28 cellular contexts compared by ENCODE assay signal in genomic region chr1:46705408-46705807, GRCh38. TPM values are rescaled to one million over a fixed set of nuclear protein-coding genes. Genes with fewer than 3 reads are reported as not detected.
A peak's percentile ranks its signal among the peaks of the same experiment; 100 is the strongest.
DNase-seq lines count a peak whose midpoint lies in the region; ATAC-seq and TF ChIP-seq lines count a peak whose summit lies in the region.
"Had no signal": no experiment of that assay in that cellular context is flagged by ENCODE, and none has a peak within 500 bp of the region (broad histone marks: within the 10 kb centered on the region; RNA-seq: fewer than 3 reads in every experiment).

No MANE protein-coding gene starts in this region.

- intact Hi-C loops in upper lobe of right lung (cut with DNase I), result no loop called here

- ATAC-seq in upper lobe of right lung (peak; percentile 81), GM19395 (IDR thresholded peaks at IDR 0.05; ENCODE audit: unreplicated experiment) (no peak)
- ATAC-seq: Panc1, SK-N-SH treated with all-trans-retinoic acid at 6 μM for 48 hours had no signal

- DNase-seq in DMS53 (lab: John Stamatoyannopoulos, UW) (peak; percentile 37), DMS53 treated with DMSO at 0.1 percent for 48 hours (lab: John Stamatoyannopoulos, UW; ENCODE audit: unreplicated experiment) (no peak), iris pigment epithelial cell (ENCODE audit: low read depth) (peak; percentile 36), upper lobe of right lung (no peak), dedifferentiated amniotic fluid mesenchymal stem cell (ENCODE audit: extremely low spot score) (no peak), right atrium auricular region (ENCODE audit: low spot score) (no peak)
- DNase-seq: ACHN; CD4-positive, alpha-beta T cell; COR-L47; GDM1; H9; HFFc6; MV-4-11; NCI-H1105 treated with DMSO at 0.1 percent for 48 hours; NCI-H2029 treated with DMSO at 0.1 percent for 48 hours; NCI-H226; NCI-H510A treated with DMSO at 0.1 percent for 48 hours; NCI-H748 treated with DMSO at 0.1 percent for 48 hours; NK-92 treated with Interleukin-12 subunit alpha and Interleukin-12 subunit beta, amount 100 ng/mL, for 24 hours had no signal

- H3K36me3 ChIP-seq in upper lobe of right lung (peaks cover 87% of the 10 kb centered on the region), right atrium auricular region (peaks cover 53% of the 10 kb centered on the region)

- H3K27ac ChIP-seq in VCaP, result peak overlapping the region; percentile 56; the same call in 1 of the 2 replicates
- no peak overlapping the region for H3K27ac ChIP-seq in upper lobe of right lung
- H3K27ac ChIP-seq in right atrium auricular region, result no peak overlapping the region
- H3K27ac ChIP-seq: 22Rv1, BLaER1, HL-60 had no signal

- TF ChIP-seq CTCF in VCaP (conservative IDR thresholded peaks at IDR 0.05) (no peak), upper lobe of right lung (IDR thresholded peaks at IDR 0.05) (no peak), right atrium auricular region (IDR thresholded peaks at IDR 0.05) (no peak)

- H3K4me1 ChIP-seq in upper lobe of right lung (no peaks in the 10 kb centered on the region), right atrium auricular region (no peaks in the 10 kb centered on the region)
- H3K4me1 ChIP-seq: BLaER1 had no signal

- H3K27me3 ChIP-seq in upper lobe of right lung (no peaks in the 10 kb centered on the region), right atrium auricular region (no peaks in the 10 kb centered on the region)
- H3K27me3 ChIP-seq: BLaER1 had no signal

- H3K9me3 ChIP-seq in upper lobe of right lung, result no peaks in the 10 kb centered on the region
- H3K9me3 ChIP-seq in right atrium auricular region, result no peaks in the 10 kb centered on the region
- H3K9me3 ChIP-seq: BLaER1 had no signal

- no peak overlapping the region for H3K4me3 ChIP-seq in upper lobe of right lung
- no peak overlapping the region for H3K4me3 ChIP-seq in right atrium auricular region
- H3K4me3 ChIP-seq: BLaER1 had no signal

RNA-seq across cellular contexts. Expression of gene EFCAB14, which starts 13.5 kb away (rescaled TPM):
- total RNA-seq in upper lobe of right lung (118 TPM), right atrium auricular region (10 to 100 TPM; 72.9 to 73.5 TPM)

RNA-seq across cellular contexts. Expression of gene TEX38, which starts 33.8 kb away (rescaled TPM):
- total RNA-seq in upper lobe of right lung (not detected), right atrium auricular region (not detected)
- total RNA-seq: CD4-positive, alpha-beta T cell; Daoy; H9; M059J had no signal

RNA-seq across cellular contexts. Expression of gene ATPAF1, which starts 37.2 kb away (rescaled TPM):
- 32.2 TPM for total RNA-seq in upper lobe of right lung
- 100 to 1,000 TPM; 113 to 201 TPM for total RNA-seq in right atrium auricular region

Comparison
In these comparisons a context has a peak if more than half of its experiments do, and no peak if none do; other contexts are left out.
1. DNase-seq: peak in DMS53 (single experiment) and iris pigment epithelial cell (single experiment); none in DMS53 treated with DMSO at 0.1 percent for 48 hours (single experiment), upper lobe of right lung (single experiment), dedifferentiated amniotic fluid mesenchymal stem cell (single experiment) and right atrium auricular region (single experiment).